2 cellular contexts compared by ENCODE assay signal in genomic region chr3:165603196-165603595, GRCh38.
"Had no signal": no experiment of that assay in that cellular context is flagged by ENCODE, and none has a peak within 500 bp of the region (broad histone marks: within the 10 kb centered on the region; RNA-seq: fewer than 3 reads in every experiment).

No MANE protein-coding gene starts in this region.

- DNase-seq: GDM1, GF-D8 had no signal
